ENCODE assay signal across 13 cellular contexts in the genomic region with DNA sequence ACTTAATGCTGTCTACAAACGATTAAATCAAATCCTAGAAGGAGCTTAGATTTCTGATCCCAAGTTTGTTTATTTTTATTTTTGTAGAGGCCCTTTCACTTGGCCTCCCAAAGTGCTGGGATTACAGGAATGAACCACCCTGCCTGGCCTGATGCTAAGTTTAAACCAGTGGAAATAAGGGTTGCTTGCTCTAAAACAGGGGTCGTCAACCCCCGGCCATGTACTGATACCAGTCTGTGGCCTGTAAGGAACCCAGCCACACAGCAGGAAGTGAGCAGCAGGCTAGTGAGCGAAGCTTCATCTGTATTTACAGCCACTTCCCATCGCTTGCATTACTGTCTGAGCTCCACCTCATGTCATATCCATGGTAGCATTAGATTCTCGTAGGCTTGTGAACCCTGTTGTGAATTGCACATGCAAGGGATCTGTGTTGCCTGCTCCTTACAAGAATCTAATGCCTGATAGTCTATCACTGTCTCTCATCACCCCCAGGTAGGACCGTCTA.
"Had no signal": no experiment of that assay in that cellular context is flagged by ENCODE, and none has a peak within 500 bp of the region (broad histone marks: within the 10 kb centered on the region; RNA-seq: fewer than 3 reads in every experiment).

No MANE protein-coding gene starts in this region.

- H3K4me3 ChIP-seq: gastrocnemius medialis, heart right ventricle, left ventricle myocardium inferior, SK-N-MC, skin epidermis, thyroid gland, vagina had no signal

- H3K27me3 ChIP-seq: gastrocnemius medialis, heart right ventricle, thyroid gland, vagina had no signal

- DNase-seq: activated CD4-positive, CD25-positive, alpha-beta regulatory T cell; activated naive CD4-positive, alpha-beta T cell treated with anti-CD3 and anti-CD28 coated beads, Interleukin-2, amount 10 ng/mL, durations not matched to agents 7 days and 5 days; amniotic stem cell; gastrocnemius medialis; heart right ventricle; left ventricle myocardium inferior; retina; thyroid gland had no signal

- H3K27ac Mint-ChIP-seq: mesothelial cell of epicardium; T-helper 1 cell treated with Interleukin-12 subunit alpha and Interleukin-12 subunit beta and Interleukin-4 antibody, amounts not matched to agents 30 μg/mL and 1 μg/mL, for 36 hours had no signal

- H3K27ac ChIP-seq: gastrocnemius medialis, heart right ventricle, left ventricle myocardium inferior, SK-N-MC, thyroid gland, vagina had no signal

- H3K9me3 Mint-ChIP-seq: activated naive CD4-positive, alpha-beta T cell treated with anti-CD3 and anti-CD28 coated beads, Interleukin-2, amount 10 ng/mL, durations not matched to agents 7 days and 5 days; mesothelial cell of epicardium; T-helper 1 cell treated with Interleukin-12 subunit alpha and Interleukin-12 subunit beta and Interleukin-4 antibody, amounts not matched to agents 30 μg/mL and 1 μg/mL, for 36 hours had no signal

- H3K9me3 ChIP-seq: gastrocnemius medialis, heart right ventricle, left ventricle myocardium inferior, thyroid gland, vagina had no signal

- H3K36me3 ChIP-seq: thyroid gland, vagina had no signal

- H3K27me3 Mint-ChIP-seq: activated naive CD4-positive, alpha-beta T cell treated with anti-CD3 and anti-CD28 coated beads, Interleukin-2, amount 10 ng/mL, durations not matched to agents 7 days and 5 days had no signal

- H3K4me3 Mint-ChIP-seq: activated naive CD4-positive, alpha-beta T cell treated with anti-CD3 and anti-CD28 coated beads, Interleukin-2, amount 10 ng/mL, durations not matched to agents 7 days and 5 days; mesothelial cell of epicardium; T-helper 1 cell treated with Interleukin-12 subunit alpha and Interleukin-12 subunit beta and Interleukin-4 antibody, amounts not matched to agents 30 μg/mL and 1 μg/mL, for 36 hours had no signal

- ATAC-seq: gastrocnemius medialis, heart right ventricle had no signal
